1 cellular context compared by ENCODE assay signal in genomic region chr2:160336091-160336490, GRCh38.
TF ChIP-seq lines count a peak whose summit lies in the region.

No MANE protein-coding gene starts in this region.

TF ChIP-seq in HepG2, 621 proteins besides CTCF, POLR2A, EP300 and RAD21 (continued from another document):
- TF ChIP-seq ZBED4 (CRISPR knock-in tag; IDR thresholded peaks at IDR 0.05; ENCODE audit: borderline replicate concordance) (no peak), PRDM15 (CRISPR knock-in tag; IDR thresholded peaks at IDR 0.05) (no peak), GMEB2 (CRISPR knock-in tag; IDR thresholded peaks at IDR 0.05; ENCODE audit: low read depth) (no peak), THAP9 (CRISPR knock-in tag; IDR thresholded peaks at IDR 0.05; ENCODE audit: borderline replicate concordance) (no peak), MXI1 (IDR thresholded peaks at IDR 0.05; ENCODE audit: borderline replicate concordance, low read depth, low read length) (no peak), ZBTB7B (CRISPR knock-in tag; IDR thresholded peaks at IDR 0.05) (no peak), ZXDC (CRISPR knock-in tag; IDR thresholded peaks at IDR 0.05) (no peak), FOSL1 (CRISPR knock-in tag; IDR thresholded peaks at IDR 0.05; ENCODE audit: borderline replicate concordance) (no peak), ISL2 (CRISPR knock-in tag; IDR thresholded peaks at IDR 0.05) (no peak), HNF4A (CRISPR knock-in tag; IDR thresholded peaks at IDR 0.05) (no peak), HNRNPK (IDR thresholded peaks at IDR 0.05; ENCODE audit: low read depth, low read length, poor library complexity, severe bottlenecking) (no peak)
